Comparison of ENCODE assay signal across 9 cellular contexts in the genomic region with DNA sequence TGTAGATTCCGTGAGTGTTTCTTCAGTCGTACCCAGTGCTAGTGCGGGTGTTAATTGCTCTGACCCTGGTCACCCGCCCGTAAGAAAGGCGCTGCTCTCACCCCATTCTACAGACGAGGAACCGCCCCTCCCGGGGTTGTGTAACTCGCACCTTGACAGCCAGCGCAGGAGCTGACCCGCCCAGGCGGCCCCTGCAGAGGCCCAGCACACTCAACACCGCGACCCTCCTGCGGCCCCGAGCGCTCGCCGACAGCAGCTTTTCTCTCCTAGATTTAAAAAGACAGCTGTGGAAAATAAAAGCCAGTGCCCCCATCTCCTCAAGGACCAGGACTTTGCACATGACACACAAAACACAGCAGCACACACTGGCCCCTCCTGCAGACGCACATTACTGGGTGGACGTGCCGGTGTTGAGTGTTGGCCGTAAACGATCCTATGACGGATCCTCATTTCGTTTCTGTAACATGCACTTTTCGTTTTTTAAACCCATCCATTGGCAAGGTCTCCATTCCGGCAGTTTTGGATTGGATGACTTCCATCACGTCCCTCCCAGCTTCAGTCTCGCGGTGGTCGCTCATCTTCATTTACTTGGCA. TPM values are rescaled to one million over a fixed set of nuclear protein-coding genes. Genes with fewer than 3 reads are reported as not detected.
A peak's percentile ranks its signal among the peaks of the same experiment; 100 is the strongest.
DNase-seq lines count a peak whose midpoint lies in the region; ATAC-seq and TF ChIP-seq lines count a peak whose summit lies in the region.
"Had no signal": no experiment of that assay in that cellular context is flagged by ENCODE, and none has a peak within 500 bp of the region (broad histone marks: within the 10 kb centered on the region; RNA-seq: fewer than 3 reads in every experiment).

No MANE protein-coding gene starts in this region.

- H3K27ac ChIP-seq in brain microvascular endothelial cell, result no peak overlapping the region
- H3K27ac ChIP-seq in substantia nigra (ENCODE audit: low read depth, low read length, poor library complexity, severe bottlenecking), result no peak overlapping the region

- peak overlapping the region; percentile 69 for H3K4me3 Mint-ChIP-seq in mesothelial cell of epicardium

- TF ChIP-seq CTCF in brain microvascular endothelial cell (IDR thresholded peaks at IDR 0.05; ENCODE audit: low read depth, low read length, missing control alignments), result no peak
- TF ChIP-seq CTCF in mesothelial cell of epicardium (IDR thresholded peaks at IDR 0.05; ENCODE audit: unreplicated experiment), result no peak

- in situ Hi-C loops in brain microvascular endothelial cell (cut with HindIII; ENCODE audit: low pct_ligation_motif_present, low sequenced_read_pairs), result no loop called here

- H3K4me1 Mint-ChIP-seq in mesothelial cell of epicardium, result peaks cover 32% of the 10 kb centered on the region

- peak overlapping the region; percentile 46 for H3K4me3 ChIP-seq in brain microvascular endothelial cell (ENCODE audit: low read depth, low read length)

- no peaks in the 10 kb centered on the region for H3K9me3 Mint-ChIP-seq in mesothelial cell of epicardium

- DNase-seq in ELF-1 (ENCODE audit: low read depth, low spot score) (peak; percentile 61), brain microvascular endothelial cell (no peak), mesothelial cell of epicardium (ENCODE audit: low spot score in 2 of 2, unreplicated experiment in 2 of 2) (no peak), GM03348 (ENCODE audit: low spot score) (no peak), substantia nigra (lab: John Stamatoyannopoulos, UW) (no peak), ureter (ENCODE audit: low spot score) (no peak)
- DNase-seq in activated CD4-positive, CD25-positive, alpha-beta regulatory T cell (lab: John Stamatoyannopoulos, UW), result no peak

- no peaks in the 10 kb centered on the region for H3K36me3 ChIP-seq in brain microvascular endothelial cell (replicated peaks)

- peaks cover 94% of the 10 kb centered on the region for H3K27me3 Mint-ChIP-seq in mesothelial cell of epicardium (ENCODE audit: low read depth)

- H3K27me3 ChIP-seq in brain microvascular endothelial cell (replicated peaks), result no peaks in the 10 kb centered on the region

- H3K27ac Mint-ChIP-seq in mesothelial cell of epicardium, result no peak overlapping the region

- H3K36me3 Mint-ChIP-seq in mesothelial cell of epicardium, result no peaks in the 10 kb centered on the region

- peak; percentile 3 for ATAC-seq in HG03571 (IDR thresholded peaks at IDR 0.05; ENCODE audit: unreplicated experiment)

RNA-seq across cellular contexts. Expression of a gene that starts 22.9 kb away (rescaled TPM):
- total RNA-seq in mesothelial cell of epicardium, result not detected in 3 replicates
- not detected for total RNA-seq in ureter
- total RNA-seq: SK-MEL-5 had no signal

RNA-seq across cellular contexts. Expression of a gene that starts 34.7 kb away (rescaled TPM):
- total RNA-seq in mesothelial cell of epicardium (0.57 to 0.72 TPM (median 0.62 TPM) in 3 replicates), ureter (3.0 TPM)

RNA-seq across cellular contexts. Expression of a gene that starts 39.4 kb away (rescaled TPM):
- total RNA-seq in mesothelial cell of epicardium, result not detected in 3 replicates
- total RNA-seq in ureter, result not detected
- total RNA-seq: SK-MEL-5 had no signal

RNA-seq across cellular contexts. Expression of a gene that starts 52.7 kb away (rescaled TPM):
- total RNA-seq in mesothelial cell of epicardium (27.9 to 28.1 TPM (median 27.9 TPM) in 3 replicates), ureter (34.5 TPM)
